Comparison of ENCODE assay signal across 9 cellular contexts in genomic region chr7:56092789-56093531, GRCh38. TPM values are rescaled to one million over a fixed set of nuclear protein-coding genes. Genes with fewer than 3 reads are reported as not detected.
A peak's percentile ranks its signal among the peaks of the same experiment; 100 is the strongest.
DNase-seq lines count a peak whose midpoint lies in the region; ATAC-seq and TF ChIP-seq lines count a peak whose summit lies in the region.
"Had no signal": no experiment of that assay in that cellular context is flagged by ENCODE, and none has a peak within 500 bp of the region (broad histone marks: within the 10 kb centered on the region; RNA-seq: fewer than 3 reads in every experiment).

Gene PHKG1, minus strand, starts transcription at chr7:56092952. Its CDS starts 4,011 bp downstream, at chr7:56088941.

- H3K4me3 ChIP-seq in NT2/D1 (ENCODE audit: insufficient read length, low read depth) (no peak within 1 kb of the TSS), mesenchymal stem cell (ENCODE audit: insufficient read depth in 1 of 2, low read depth in 1 of 2, low read length in 2 of 2) (peak within 1 kb of the TSS in 1 of 2 experiments; percentile 78), uterus (no peak within 1 kb of the TSS)

- TF ChIP-seq POLR2A in uterus (IDR thresholded peaks at IDR 0.05): no peak

- H4K91ac ChIP-seq in mesenchymal stem cell (ENCODE audit: low read length): no peak within 1 kb of the TSS

- DNase-seq in GM03348 (ENCODE audit: low spot score): peak; percentile 93
- DNase-seq in NT2/D1 (ENCODE audit: low read depth, low spot score): peak; percentile 39
- DNase-seq in dermis blood vessel endothelial cell: peak; percentile 86
- DNase-seq in mesenchymal stem cell: peak; percentile 29
- DNase-seq in uterus: peak; percentile 75 to 86
- no peak for DNase-seq in NCI-H146 (lab: John Stamatoyannopoulos, UW)

- no peak within 1 kb of the TSS for H2AK5ac ChIP-seq in mesenchymal stem cell (ENCODE audit: low read length, severe bottlenecking)

- no peak within 1 kb of the TSS for H2BK120ac ChIP-seq in mesenchymal stem cell (ENCODE audit: low read depth, low read length)

- H3K36me3 ChIP-seq in NT2/D1 (ENCODE audit: insufficient read depth, insufficient read length, low read length): peaks cover 21% of the 10 kb centered on the region
- peaks cover 10 to 17% of the 10 kb centered on the region in 2 experiments for H3K36me3 ChIP-seq in mesenchymal stem cell (ENCODE audit: control insufficient read depth in 1 of 2, insufficient read depth in 2 of 2, low read depth in 1 of 2, low read length in 2 of 2)
- H3K36me3 ChIP-seq in uterus: no peaks in the 10 kb centered on the region

- H3K4me1 ChIP-seq in NT2/D1 (ENCODE audit: insufficient read depth, insufficient read length): peaks cover 2% of the 10 kb centered on the region
- H3K4me1 ChIP-seq in mesenchymal stem cell (ENCODE audit: control insufficient read depth, insufficient read depth, low read depth, low read length): peaks cover 2% of the 10 kb centered on the region
- peaks cover 0 to 7% of the 10 kb centered on the region in 2 donors for H3K4me1 ChIP-seq in uterus

- H3K9ac ChIP-seq in NT2/D1 (ENCODE audit: insufficient read length, low read depth) (no peak within 1 kb of the TSS), mesenchymal stem cell (ENCODE audit: low read length) (peak within 1 kb of the TSS; percentile 83)

- H4K8ac ChIP-seq in mesenchymal stem cell (ENCODE audit: low read length): no peak within 1 kb of the TSS

- no peak within 1 kb of the TSS for H3K4ac ChIP-seq in mesenchymal stem cell (ENCODE audit: low read depth in 1 of 2, low read length in 2 of 2)

- H3K27me3 ChIP-seq in NT2/D1 (ENCODE audit: insufficient read depth, insufficient read length): no peaks in the 10 kb centered on the region
- no peaks in the 10 kb centered on the region for H3K27me3 ChIP-seq in mesenchymal stem cell (ENCODE audit: control insufficient read depth in 1 of 2, insufficient read depth in 1 of 2, low read length in 2 of 2)
- no peaks in the 10 kb centered on the region for H3K27me3 ChIP-seq in uterus

- WGBS in mesenchymal stem cell: 72% methylated on average over 19 of the region's 19 CpGs

- ATAC-seq in HG03521 (IDR thresholded peaks at IDR 0.05; ENCODE audit: unreplicated experiment) (no peak), HG02870 (IDR thresholded peaks at IDR 0.05; ENCODE audit: unreplicated experiment) (no peak)

- peak in 3 of 4 experiments; percentile 38 to 49 (median 46) for TF ChIP-seq CTCF in uterus (IDR thresholded peaks at IDR 0.05)

- no peak within 1 kb of the TSS for H2BK5ac ChIP-seq in mesenchymal stem cell (ENCODE audit: low read depth, low read length, poor library complexity, severe bottlenecking)

- intact Hi-C loops in uterus (cut with DNase I; ENCODE audit: low total_unique reads): no loop called here

- no peak within 1 kb of the TSS for H2BK12ac ChIP-seq in mesenchymal stem cell (ENCODE audit: low read length in 2 of 2)

- peaks cover 1% of the 10 kb centered on the region for H3K79me1 ChIP-seq in mesenchymal stem cell (replicated peaks; ENCODE audit: low read length, poor library complexity, severe bottlenecking)

- H2BK15ac ChIP-seq in mesenchymal stem cell (ENCODE audit: low read depth, poor library complexity, severe bottlenecking): no peak within 1 kb of the TSS

- no peak within 1 kb of the TSS for H3K4me2 ChIP-seq in mesenchymal stem cell (ENCODE audit: low read length, poor library complexity, severe bottlenecking)

- H3K23ac ChIP-seq in mesenchymal stem cell (ENCODE audit: low read length in 2 of 2): no peak within 1 kb of the TSS

- no peak within 1 kb of the TSS for H3K18ac ChIP-seq in mesenchymal stem cell (ENCODE audit: low read depth in 1 of 2, low read length in 2 of 2)

- peak within 1 kb of the TSS in 1 of 2 experiments; percentile 68 for H3K14ac ChIP-seq in mesenchymal stem cell (ENCODE audit: low read length in 2 of 2)

- no peaks in the 10 kb centered on the region for H3K9me3 ChIP-seq in NT2/D1 (ENCODE audit: insufficient read depth, low read length)
- no peaks in the 10 kb centered on the region for H3K9me3 ChIP-seq in mesenchymal stem cell (ENCODE audit: control insufficient read depth, low read length)
- no peaks in the 10 kb centered on the region for H3K9me3 ChIP-seq in uterus

- H3K27ac ChIP-seq in mesenchymal stem cell (ENCODE audit: low read length, poor library complexity, severe bottlenecking): no peak within 1 kb of the TSS
- H3K27ac ChIP-seq in uterus: peak within 1 kb of the TSS; percentile 63 to 72

- no peak within 1 kb of the TSS for H2AFZ ChIP-seq in mesenchymal stem cell (ENCODE audit: low read depth, low read length)

RNA-seq across cellular contexts. Expression of gene PHKG1, which starts in this region (rescaled TPM):
- total RNA-seq in dermis blood vessel endothelial cell: 0.34 and 0.60 TPM in 2 replicates
- polyA plus RNA-seq in mesenchymal stem cell (2013, experiment 1 of 2): 0.10 TPM
- 0.05 TPM for polyA plus RNA-seq in mesenchymal stem cell (2013, experiment 2 of 2)
- total RNA-seq in uterus: 1 to 10 TPM in 1 of 4 donors, under 1 TPM in 1, not detected in 2; 0.97 to 4.7 TPM
- total RNA-seq: NCI-H460 had no signal

Comparison
In these comparisons a context has a peak if more than half of its experiments do, and no peak if none do; other contexts are left out.
1. Peak in DNase-seq in dermis blood vessel endothelial cell; RNA of the gene not detected or under 1 TPM.